Comparison of ENCODE assay signal across 18 cellular contexts in the genomic region with DNA sequence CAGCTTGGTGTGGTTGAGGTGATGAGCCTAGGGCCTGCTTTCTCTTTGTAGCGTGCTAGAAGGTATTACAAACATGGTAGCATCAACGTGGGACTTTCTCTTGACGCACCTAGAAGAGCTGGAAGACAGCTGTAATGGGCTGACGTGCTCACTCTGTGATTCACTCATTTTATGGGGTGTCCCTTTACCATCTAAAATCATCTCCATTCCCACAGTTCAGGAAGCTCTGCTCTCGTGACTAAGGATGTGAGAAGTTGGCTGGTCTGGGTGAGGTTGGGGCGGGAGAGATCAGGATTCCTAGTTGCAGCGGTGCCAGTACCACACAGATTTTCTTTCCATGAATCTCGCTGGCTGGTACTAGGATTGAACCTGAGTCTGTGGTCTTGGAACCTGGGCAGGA. TPM values are rescaled to one million over a fixed set of nuclear protein-coding genes. Genes with fewer than 3 reads are reported as not detected.
DNase-seq lines count a peak whose midpoint lies in the region; ATAC-seq, FAIRE-seq and TF ChIP-seq lines count a peak whose summit lies in the region.
"Had no signal": no experiment of that assay in that cellular context is flagged by ENCODE, and none has a peak within 500 bp of the region (broad histone marks: within the 10 kb centered on the region; RNA-seq: fewer than 3 reads in every experiment).

No MANE protein-coding gene starts in this region.

- H3K9me3 Mint-ChIP-seq in GM23338, result no peaks in the 10 kb centered on the region; the same call in 2 of the 3 replicates

- peak; percentile 70 for FAIRE-seq in bronchial epithelial cell (lab: Jason Lieb, UNC)
- FAIRE-seq: GM12891 had no signal

- peaks cover 5% of the 10 kb centered on the region; the same call in 1 of the 3 replicates for H3K36me3 Mint-ChIP-seq in GM23338 (ENCODE audit: low read depth)
- H3K36me3 Mint-ChIP-seq: CD8-positive, alpha-beta memory T cell had no signal

- H3K4me1 Mint-ChIP-seq in GM23338, result peaks cover 7% of the 10 kb centered on the region; the same call in 2 of the 3 replicates

- no peak overlapping the region for H3K4me3 Mint-ChIP-seq in GM23338

- H3K4me2 ChIP-seq in GM23338, result no peak overlapping the region

- H3K27ac Mint-ChIP-seq in GM23338, result no peak overlapping the region

- no peak overlapping the region for H3K4me3 ChIP-seq in GM12865 (ENCODE audit: low read depth, low read length)
- H3K4me3 ChIP-seq in bronchial epithelial cell (ENCODE audit: low read depth, low read length), result no peak overlapping the region
- no peak overlapping the region for H3K4me3 ChIP-seq in lower lobe of right lung
- H3K4me3 ChIP-seq in GM23338, result no peak overlapping the region

- H3K9me2 ChIP-seq in GM23338 (ENCODE audit: insufficient read depth), result no peaks in the 10 kb centered on the region

- H3K27ac ChIP-seq in lower lobe of right lung (no peak overlapping the region), GM23338 (ENCODE audit: low read depth) (no peak overlapping the region)
- H3K27ac ChIP-seq: HL-60 had no signal

- H3K4me1 ChIP-seq in lower lobe of right lung, result no peaks in the 10 kb centered on the region
- no peaks in the 10 kb centered on the region for H3K4me1 ChIP-seq in GM23338 (ENCODE audit: insufficient read depth)
- H3K4me1 ChIP-seq: Caco-2 had no signal

- DNase-seq in GM12865 (ENCODE audit: low read depth) (peak; percentile 28), M059J (ENCODE audit: low read depth) (peak; percentile 72), bronchial epithelial cell (ENCODE audit: low read depth) (no peak), lower lobe of right lung (no peak), GM23338 (ENCODE audit: low spot score) (no peak), HT-29 (ENCODE audit: low spot score) (no peak), NCI-H1694 (lab: John Stamatoyannopoulos, UW) (no peak)
- DNase-seq: Caco-2; CD8-positive, alpha-beta memory T cell; DND-41; HCEC 1CT; IMR-90; KBM-7 had no signal

- 0 out of 2 replicates have a peak, but pooled peaks cover 3% of the 10 kb centered on the region for H4K20me1 ChIP-seq in GM23338 (replicated peaks; ENCODE audit: insufficient read depth)

- H3K79me2 ChIP-seq in GM23338 (replicated peaks; ENCODE audit: insufficient read depth), result no peaks in the 10 kb centered on the region

- H2AFZ ChIP-seq in GM23338, result no peak overlapping the region

- peaks cover 36% of the 10 kb centered on the region for H3K27me3 Mint-ChIP-seq in GM23338 (ENCODE audit: insufficient read depth, low read depth, poor library complexity)

- ATAC-seq in lower lobe of right lung (no peak), GM23338 (no peak)

- no peaks in the 10 kb centered on the region for H3K36me3 ChIP-seq in bronchial epithelial cell (ENCODE audit: control insufficient read depth, insufficient read depth, low read length)
- no peaks in the 10 kb centered on the region for H3K36me3 ChIP-seq in lower lobe of right lung
- no peaks in the 10 kb centered on the region for H3K36me3 ChIP-seq in GM23338 (ENCODE audit: insufficient read depth)

- TF ChIP-seq CTCF in GM12865 (IDR thresholded peaks at IDR 0.05; ENCODE audit: insufficient read depth, low read depth, low read length, missing control alignments) (no peak), bronchial epithelial cell (IDR thresholded peaks at IDR 0.05; ENCODE audit: insufficient read depth, low read length, severe bottlenecking) (no peak), lower lobe of right lung (IDR thresholded peaks at IDR 0.05) (no peak), GM23338 (conservative IDR thresholded peaks at IDR 0.05; ENCODE audit: low read depth in 2 of 2) (no peak)

- H3F3A ChIP-seq in GM23338 (replicated peaks; ENCODE audit: low read depth), result 0 out of 2 replicates have a peak, but pooled peaks cover 6% of the 10 kb centered on the region

- no peaks in the 10 kb centered on the region for H3K9me3 ChIP-seq in lower lobe of right lung
- H3K9me3 ChIP-seq: Caco-2 had no signal

- peaks cover 32% of the 10 kb centered on the region for H3K27me3 ChIP-seq in bronchial epithelial cell (ENCODE audit: control insufficient read depth, insufficient read depth, low read length)
- peaks cover 43% of the 10 kb centered on the region for H3K27me3 ChIP-seq in lower lobe of right lung (ENCODE audit: low read depth)
- H3K27me3 ChIP-seq in GM23338 (ENCODE audit: insufficient read depth), result peaks cover 37% of the 10 kb centered on the region

- intact Hi-C loops in lower lobe of right lung (cut with DNase I), result no loop called here

TF ChIP-seq in GM23338, 12 proteins besides CTCF, POLR2A, EP300 and RAD21 (continues in another document):
- TF ChIP-seq STAT1 (IDR thresholded peaks at IDR 0.05; ENCODE audit: unreplicated experiment) (no peak), NANOG (IDR thresholded peaks at IDR 0.05; ENCODE audit: borderline replicate concordance) (no peak), EZH2 (IDR thresholded peaks at IDR 0.05; ENCODE audit: low read depth, unreplicated experiment) (no peak), POLR2AphosphoS5 (IDR thresholded peaks at IDR 0.05; ENCODE audit: low read depth) (no peak), JUNB (IDR thresholded peaks at IDR 0.05; ENCODE audit: unreplicated experiment) (no peak), CREB1 (CRISPR knock-in tag; IDR thresholded peaks at IDR 0.05; ENCODE audit: low read depth) (no peak)
- TF ChIP-seq, protein P1, sequence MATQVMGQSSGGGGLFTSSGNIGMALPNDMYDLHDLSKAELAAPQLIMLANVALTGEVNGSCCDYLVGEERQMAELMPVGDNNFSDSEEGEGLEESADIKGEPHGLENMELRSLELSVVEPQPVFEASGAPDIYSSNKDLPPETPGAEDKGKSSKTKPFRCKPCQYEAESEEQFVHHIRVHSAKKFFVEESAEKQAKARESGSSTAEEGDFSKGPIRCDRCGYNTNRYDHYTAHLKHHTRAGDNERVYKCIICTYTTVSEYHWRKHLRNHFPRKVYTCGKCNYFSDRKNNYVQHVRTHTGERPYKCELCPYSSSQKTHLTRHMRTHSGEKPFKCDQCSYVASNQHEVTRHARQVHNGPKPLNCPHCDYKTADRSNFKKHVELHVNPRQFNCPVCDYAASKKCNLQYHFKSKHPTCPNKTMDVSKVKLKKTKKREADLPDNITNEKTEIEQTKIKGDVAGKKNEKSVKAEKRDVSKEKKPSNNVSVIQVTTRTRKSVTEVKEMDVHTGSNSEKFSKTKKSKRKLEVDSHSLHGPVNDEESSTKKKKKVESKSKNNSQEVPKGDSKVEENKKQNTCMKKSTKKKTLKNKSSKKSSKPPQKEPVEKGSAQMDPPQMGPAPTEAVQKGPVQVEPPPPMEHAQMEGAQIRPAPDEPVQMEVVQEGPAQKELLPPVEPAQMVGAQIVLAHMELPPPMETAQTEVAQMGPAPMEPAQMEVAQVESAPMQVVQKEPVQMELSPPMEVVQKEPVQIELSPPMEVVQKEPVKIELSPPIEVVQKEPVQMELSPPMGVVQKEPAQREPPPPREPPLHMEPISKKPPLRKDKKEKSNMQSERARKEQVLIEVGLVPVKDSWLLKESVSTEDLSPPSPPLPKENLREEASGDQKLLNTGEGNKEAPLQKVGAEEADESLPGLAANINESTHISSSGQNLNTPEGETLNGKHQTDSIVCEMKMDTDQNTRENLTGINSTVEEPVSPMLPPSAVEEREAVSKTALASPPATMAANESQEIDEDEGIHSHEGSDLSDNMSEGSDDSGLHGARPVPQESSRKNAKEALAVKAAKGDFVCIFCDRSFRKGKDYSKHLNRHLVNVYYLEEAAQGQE (IDR thresholded peaks at IDR 0.05; ENCODE audit: unreplicated experiment), result no peak
- TF ChIP-seq, protein P2, sequence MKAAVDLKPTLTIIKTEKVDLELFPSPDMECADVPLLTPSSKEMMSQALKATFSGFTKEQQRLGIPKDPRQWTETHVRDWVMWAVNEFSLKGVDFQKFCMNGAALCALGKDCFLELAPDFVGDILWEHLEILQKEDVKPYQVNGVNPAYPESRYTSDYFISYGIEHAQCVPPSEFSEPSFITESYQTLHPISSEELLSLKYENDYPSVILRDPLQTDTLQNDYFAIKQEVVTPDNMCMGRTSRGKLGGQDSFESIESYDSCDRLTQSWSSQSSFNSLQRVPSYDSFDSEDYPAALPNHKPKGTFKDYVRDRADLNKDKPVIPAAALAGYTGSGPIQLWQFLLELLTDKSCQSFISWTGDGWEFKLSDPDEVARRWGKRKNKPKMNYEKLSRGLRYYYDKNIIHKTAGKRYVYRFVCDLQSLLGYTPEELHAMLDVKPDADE (IDR thresholded peaks at IDR 0.05), result no peak

RNA-seq across cellular contexts. Expression of a gene that starts 4.2 kb away (rescaled TPM):
- not detected in 2 replicates for total RNA-seq in M059J (2014; rRNA removed; shearing (Covaris generic))
- total RNA-seq in bronchial epithelial cell (not detected in 2 replicates), lower lobe of right lung (not detected)
- total RNA-seq in GM23338 (2014; rRNA removed; shearing (Covaris generic)), result 0.66 and 0.82 TPM in 2 replicates
- polyA plus RNA-seq in GM23338 (2016; fragmentation: Nextera tagmentation; extraction: Ambion mirVana), result 0.14 and 0.26 TPM in 2 replicates
- total RNA-seq in HT-29 (2014; rRNA removed; shearing (Covaris generic)), result 0.42 TPM in 1 of 2 replicates, not detected in the other
- total RNA-seq: A673; Caco-2; CD8-positive, alpha-beta memory T cell; H4; IMR-90 had no signal
- polyA plus RNA-seq: BJ; CD8-positive, alpha-beta memory T cell; IMR-90 had no signal

RNA-seq across cellular contexts. Expression of a gene that starts 24.8 kb away (rescaled TPM):
- total RNA-seq in M059J (2014; rRNA removed; shearing (Covaris generic)), result 30.7 and 36.9 TPM in 2 replicates
- total RNA-seq in bronchial epithelial cell, result 55.3 and 108 TPM in 2 replicates
- total RNA-seq in lower lobe of right lung, result 126 TPM
- 8.0 and 10.6 TPM in 2 replicates for total RNA-seq in GM23338 (2014; rRNA removed; shearing (Covaris generic))
- 5.4 and 6.1 TPM in 2 replicates for polyA plus RNA-seq in GM23338 (2016; fragmentation: Nextera tagmentation; extraction: Ambion mirVana)
- total RNA-seq in HT-29 (2014; rRNA removed; shearing (Covaris generic)), result 62.3 and 80.6 TPM in 2 replicates

Comparison
In these comparisons a context has a peak if more than half of its experiments do, and no peak if none do; other contexts are left out.
1. DNase-seq: peak in GM12865 (single experiment) and M059J (single experiment); none in bronchial epithelial cell (single experiment), lower lobe of right lung (single experiment), GM23338 (single experiment), HT-29 (single experiment) and NCI-H1694 (single experiment).